ENCODE assay signal across 9 cellular contexts in the genomic region with DNA sequence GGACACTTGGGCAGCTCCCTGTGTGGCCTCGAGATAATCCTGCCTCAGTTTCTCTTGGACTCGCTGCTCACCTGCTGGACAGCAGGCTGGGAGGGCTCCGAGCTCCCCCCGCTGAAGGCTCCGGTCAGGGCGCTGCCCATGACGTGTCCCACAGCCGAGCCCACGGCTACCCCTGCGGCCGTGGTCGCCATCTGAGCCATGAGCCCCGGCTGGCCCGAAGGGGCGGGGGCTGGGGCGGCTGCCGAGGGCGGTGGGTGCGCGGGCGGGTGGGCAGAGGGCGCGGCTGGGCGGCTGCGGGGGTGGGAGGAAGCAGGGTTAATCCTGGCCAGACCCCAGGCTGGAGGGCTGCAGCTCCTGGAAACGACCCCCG. TPM values are rescaled to one million over a fixed set of nuclear protein-coding genes. Genes with fewer than 3 reads are reported as not detected.
DNase-seq lines count a peak whose midpoint lies in the region; ATAC-seq and TF ChIP-seq lines count a peak whose summit lies in the region.
"Had no signal": no experiment of that assay in that cellular context is flagged by ENCODE, and none has a peak within 500 bp of the region (broad histone marks: within the 10 kb centered on the region; RNA-seq: fewer than 3 reads in every experiment).

No MANE protein-coding gene starts in this region.

- ATAC-seq in lung (ENCODE audit: insufficient read depth, low FRiP score) (no peak), HG02798 (IDR thresholded peaks at IDR 0.05; ENCODE audit: poor library complexity, unreplicated experiment) (no peak)

- H3K4me1 Mint-ChIP-seq in activated T-cell treated with anti-CD3 and anti-CD28 coated beads, Interleukin-2, amount 50 U/mL, for 24 hours (ENCODE audit: low read depth) = peaks cover 54% of the 10 kb centered on the region
- peaks cover 7% of the 10 kb centered on the region for H3K4me1 Mint-ChIP-seq in type B pancreatic cell (ENCODE audit: unreplicated experiment)

- no peaks in the 10 kb centered on the region for H3K9me3 Mint-ChIP-seq in activated T-cell treated with anti-CD3 and anti-CD28 coated beads, Interleukin-2, amount 50 U/mL, for 24 hours
- H3K9me3 Mint-ChIP-seq in type B pancreatic cell = no peaks in the 10 kb centered on the region

- H3K4me1 ChIP-seq in lung (ENCODE audit: control insufficient read depth in 2 of 2, insufficient read depth in 2 of 2, low read length in 2 of 2) = peaks cover 0 to 11% of the 10 kb centered on the region in 2 donors

- H3K27ac ChIP-seq in lung (ENCODE audit: low read depth in 1 of 2, low read length in 1 of 2) = peak overlapping the region; percentile 78 to 89

- no peaks in the 10 kb centered on the region for H3K27me3 Mint-ChIP-seq in activated T-cell treated with anti-CD3 and anti-CD28 coated beads, Interleukin-2, amount 50 U/mL, for 24 hours
- H3K27me3 Mint-ChIP-seq in type B pancreatic cell = no peaks in the 10 kb centered on the region

- H3K27ac Mint-ChIP-seq in activated T-cell treated with anti-CD3 and anti-CD28 coated beads, Interleukin-2, amount 50 U/mL, for 24 hours = peak overlapping the region; percentile 88
- H3K27ac Mint-ChIP-seq in type B pancreatic cell = no peak overlapping the region

- TF ChIP-seq CTCF in cardiac fibroblast (IDR thresholded peaks at IDR 0.05; ENCODE audit: low read depth, low read length) (no peak), lung (IDR thresholded peaks at IDR 0.05; ENCODE audit: control extremely low read depth, extremely low read depth) (no peak), type B pancreatic cell (conservative IDR thresholded peaks at IDR 0.05) (no peak), GM13976 (IDR thresholded peaks at IDR 0.05; ENCODE audit: borderline replicate concordance, control extremely low read depth, extremely low read depth, insufficient read depth, missing control alignments) (no peak)

- DNase-seq in activated T-cell treated with anti-CD3 and anti-CD28 coated beads, Interleukin-2, amount 50 U/mL, for 24 hours = no peak
- no peak for DNase-seq in activated T-cell treated with anti-CD3 and anti-CD28 coated beads, Interleukin-2, amount 50 U/mL, for 48 hours
- DNase-seq in cardiac fibroblast (ENCODE audit: low read depth in 2 of 2) = no peak
- no peak for DNase-seq in lung (ENCODE audit: low spot score)
- DNase-seq in type B pancreatic cell (ENCODE audit: extremely low spot score, unreplicated experiment) = no peak
- no peak for DNase-seq in NCI-H2171 treated with DMSO at 0.1 percent for 48 hours (lab: John Stamatoyannopoulos, UW)
- DNase-seq in GM13976 (ENCODE audit: low spot score) = no peak

- H3K4me3 Mint-ChIP-seq in activated T-cell treated with anti-CD3 and anti-CD28 coated beads, Interleukin-2, amount 50 U/mL, for 24 hours = peak overlapping the region; percentile 85
- peak overlapping the region; percentile 78 for H3K4me3 Mint-ChIP-seq in type B pancreatic cell

- H3K36me3 Mint-ChIP-seq in activated T-cell treated with anti-CD3 and anti-CD28 coated beads, Interleukin-2, amount 50 U/mL, for 24 hours (ENCODE audit: low read depth) = peaks cover 33% of the 10 kb centered on the region
- H3K36me3 Mint-ChIP-seq in type B pancreatic cell = no peaks in the 10 kb centered on the region

- no peaks in the 10 kb centered on the region for H3K9me3 ChIP-seq in lung (ENCODE audit: control insufficient read depth in 2 of 2, insufficient read depth in 1 of 2, low read length in 1 of 2)

- H3K36me3 ChIP-seq in lung (ENCODE audit: control insufficient read depth in 2 of 2, insufficient read depth in 2 of 2, low read length in 2 of 2) = peaks cover 0 to 3% of the 10 kb centered on the region in 2 donors

- H3K4me3 ChIP-seq in cardiac fibroblast (replicated peaks in 1 of 2; ENCODE audit: low read depth in 2 of 2, low read length in 2 of 2) (peak overlapping the region; percentile 59 to 65), lung (peak overlapping the region; percentile 65)

- 13 to 19% methylated on average over 11 to 27 of the region's 27 CpGs for WGBS in lung, 2 donors

- H3K27me3 ChIP-seq in lung (ENCODE audit: control insufficient read depth, insufficient read depth) = no peaks in the 10 kb centered on the region

- in situ Hi-C loops in GM13976 (cut with MboI; ENCODE audit: low sequenced_read_pairs, unreplicated experiment) = no loop called here

RNA-seq across cellular contexts. Expression of gene CHCHD10, which starts 0.5 kb away (rescaled TPM):
- total RNA-seq in lung (100 to 1,000 TPM in 1 of 2 donors, 10 to 100 TPM in 1; 16.6 to 128 TPM), type B pancreatic cell (ENCODE audit: low replicate concordance) (87.2 and 156 TPM in 2 replicates)
- polyA plus RNA-seq in lung = 100 to 1,000 TPM in 1 of 2 donors, 10 to 100 TPM in 1; 37.2 to 174 TPM

RNA-seq across cellular contexts. Expression of gene C22orf15, which starts 4.5 kb away (rescaled TPM):
- total RNA-seq in lung (10 to 100 TPM; 12.0 to 18.7 TPM), type B pancreatic cell (ENCODE audit: low replicate concordance) (1.7 TPM in 1 of 2 replicates, not detected in the other)
- polyA plus RNA-seq in lung = 1 to 10 TPM; 3.0 to 8.7 TPM
- total RNA-seq: Daoy had no signal

RNA-seq across cellular contexts. Expression of gene MMP11, which starts 5.4 kb away (rescaled TPM):
- total RNA-seq in lung (1 to 10 TPM; 2.2 to 2.6 TPM), type B pancreatic cell (ENCODE audit: low replicate concordance) (17.8 and 31.6 TPM in 2 replicates)
- polyA plus RNA-seq in lung = under 1 TPM; 0.43 to 0.68 TPM

RNA-seq across cellular contexts. Expression of gene VPREB3, which starts 13.1 kb away (rescaled TPM):
- not detected for total RNA-seq in lung
- 1 to 10 TPM in 1 of 2 donors, under 1 TPM in 1; 0.39 to 1.4 TPM for polyA plus RNA-seq in lung
- total RNA-seq in type B pancreatic cell (ENCODE audit: low replicate concordance) = 0.92 TPM in 1 of 2 replicates, not detected in the other
- total RNA-seq: Daoy had no signal

RNA-seq across cellular contexts. Expression of gene ZNF70, which starts 16.4 kb away (rescaled TPM):
- total RNA-seq in lung = 1 to 10 TPM; 5.8 to 6.9 TPM
- 1 to 10 TPM in 1 of 2 donors, under 1 TPM in 1; 0.98 to 1.5 TPM for polyA plus RNA-seq in lung
- 10.7 and 12.3 TPM in 2 replicates for total RNA-seq in type B pancreatic cell (ENCODE audit: low replicate concordance)
